Comparison of ENCODE assay signal across 10 cellular contexts in the genomic region with DNA sequence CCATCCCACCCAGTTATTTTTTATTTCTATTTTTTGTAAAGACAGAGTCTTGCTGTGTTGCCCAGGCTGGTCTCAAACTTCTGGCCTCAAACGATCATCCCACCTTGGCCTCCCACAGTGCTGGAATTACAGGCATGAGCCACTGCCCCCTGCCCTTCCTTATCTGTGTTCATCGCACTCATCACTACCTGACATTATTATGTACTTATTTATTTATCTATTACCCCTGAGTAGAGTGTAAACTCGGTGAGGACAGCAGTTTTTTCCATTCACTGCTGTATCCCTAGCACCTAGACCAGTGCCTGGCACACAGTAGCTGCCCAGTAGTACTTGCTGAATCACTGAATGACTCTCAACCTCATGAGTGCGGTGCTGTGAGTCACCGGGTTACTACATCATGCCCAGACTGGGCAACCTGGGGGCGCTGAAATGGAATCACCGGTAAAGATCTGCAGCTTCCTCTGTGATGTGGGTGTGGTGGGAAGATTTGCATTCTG.
A peak's percentile ranks its signal among the peaks of the same experiment; 100 is the strongest.
DNase-seq lines count a peak whose midpoint lies in the region; ATAC-seq, FAIRE-seq and TF ChIP-seq lines count a peak whose summit lies in the region.
"Had no signal": no experiment of that assay in that cellular context is flagged by ENCODE, and none has a peak within 500 bp of the region (broad histone marks: within the 10 kb centered on the region; RNA-seq: fewer than 3 reads in every experiment).

No MANE protein-coding gene starts in this region.

- no peak overlapping the region for H3K9ac ChIP-seq in kidney (ENCODE audit: low read length in 2 of 2)
- H3K9ac ChIP-seq: BLaER1 treated with 17β-estradiol and CSF1 and Interleukin-3, amounts not matched to agents 10 nM and 100 nM had no signal

- POLR2A ChIA-PET in activated CD4-positive, alpha-beta T cell treated with anti-CD3 and anti-CD28 coated beads for 36 hours (lab: Charles Lee), result no interaction called here

- no peaks in the 10 kb centered on the region for H3K4me1 Mint-ChIP-seq in activated CD4-positive, alpha-beta T cell treated with anti-CD3 and anti-CD28 coated beads for 36 hours
- H3K4me1 Mint-ChIP-seq in activated CD4-positive, alpha-beta T cell treated with anti-CD3 and anti-CD28 coated beads, Interleukin-2, amount 10 ng/mL, durations not matched to agents 24 days and 14 days, result no peaks in the 10 kb centered on the region

- H3K9me3 ChIP-seq in kidney (ENCODE audit: control insufficient read depth in 1 of 2, low read length in 2 of 2) (no peaks in the 10 kb centered on the region), transverse colon (no peaks in the 10 kb centered on the region)

- ATAC-seq in activated CD4-positive, alpha-beta T cell treated with anti-CD3 and anti-CD28 coated beads for 36 hours, result no peak
- ATAC-seq in GM21526 (IDR thresholded peaks at IDR 0.05; ENCODE audit: low FRiP score, unreplicated experiment), result no peak

- no peak for FAIRE-seq in kidney (lab: Jason Lieb, UNC)

- 49 to 70% methylated on average over 5 to 7 of the region's 7 CpGs for WGBS in transverse colon (ENCODE audit: low coverage in 1 of 2), 2 donors

- TF ChIP-seq EP300 in transverse colon (IDR thresholded peaks at IDR 0.05; ENCODE audit: low read depth), result no peak

- no peak overlapping the region for H3K4me3 ChIP-seq in kidney (ENCODE audit: low read length in 2 of 2)
- no peak overlapping the region for H3K4me3 ChIP-seq in transverse colon
- H3K4me3 ChIP-seq: BLaER1 treated with 17β-estradiol and CSF1 and Interleukin-3, amounts not matched to agents 10 nM and 100 nM had no signal

- H3K36me3 ChIP-seq in kidney (ENCODE audit: control insufficient read depth in 1 of 2, insufficient read depth in 2 of 2, low read length in 2 of 2), result no peaks in the 10 kb centered on the region
- no peaks in the 10 kb centered on the region for H3K36me3 ChIP-seq in transverse colon
- H3K36me3 ChIP-seq: BLaER1 treated with 17β-estradiol and CSF1 and Interleukin-3, amounts not matched to agents 10 nM and 100 nM had no signal

- H3K27me3 ChIP-seq in transverse colon, result no peaks in the 10 kb centered on the region
- H3K27me3 ChIP-seq: BLaER1 treated with 17β-estradiol and CSF1 and Interleukin-3, amounts not matched to agents 10 nM and 100 nM had no signal

- DNase-seq in activated CD4-positive, alpha-beta T cell treated with anti-CD3 and anti-CD28 coated beads for 36 hours, result peak; percentile 31
- DNase-seq in activated CD4-positive, alpha-beta T cell treated with anti-CD3 and anti-CD28 coated beads, Interleukin-2, amount 10 ng/mL, durations not matched to agents 24 days and 14 days, result no peak
- DNase-seq in amniotic stem cell (lab: John Stamatoyannopoulos, UW) (peak; percentile 69), kidney (peak; percentile 79), transverse colon (peak; percentile 81), HuH-7 (ENCODE audit: low spot score) (no peak)
- no peak for DNase-seq in activated CD8-positive, alpha-beta memory T cell treated with anti-CD3 and anti-CD28 coated beads for 24 hours
- DNase-seq: central memory CD4-positive, alpha-beta T cell had no signal

- H3K27ac Mint-ChIP-seq in activated CD4-positive, alpha-beta T cell treated with anti-CD3 and anti-CD28 coated beads for 36 hours, result no peak overlapping the region
- no peak overlapping the region for H3K27ac Mint-ChIP-seq in activated CD4-positive, alpha-beta T cell treated with anti-CD3 and anti-CD28 coated beads, Interleukin-2, amount 10 ng/mL, durations not matched to agents 24 days and 14 days

- TF ChIP-seq CTCF in kidney (IDR thresholded peaks at IDR 0.05; ENCODE audit: borderline replicate concordance, extremely low read depth, insufficient read depth), result no peak
- TF ChIP-seq CTCF in transverse colon (IDR thresholded peaks at IDR 0.05), result no peak

- H3K36me3 Mint-ChIP-seq in activated CD4-positive, alpha-beta T cell treated with anti-CD3 and anti-CD28 coated beads for 36 hours (ENCODE audit: low read depth), result no peaks in the 10 kb centered on the region
- no peaks in the 10 kb centered on the region for H3K36me3 Mint-ChIP-seq in activated CD4-positive, alpha-beta T cell treated with anti-CD3 and anti-CD28 coated beads, Interleukin-2, amount 10 ng/mL, durations not matched to agents 24 days and 14 days (ENCODE audit: low read depth)

- in situ Hi-C loops in transverse colon (cut with MboI; ENCODE audit: low pct_ligation_motif_present in 1 of 4, low pct_unique_long_range_greater_than_20kb in 1 of 4, low sequenced_read_pairs in 3 of 4), result no loop called here

- H3K27me3 Mint-ChIP-seq in activated CD4-positive, alpha-beta T cell treated with anti-CD3 and anti-CD28 coated beads for 36 hours, result no peaks in the 10 kb centered on the region
- H3K27me3 Mint-ChIP-seq in activated CD4-positive, alpha-beta T cell treated with anti-CD3 and anti-CD28 coated beads, Interleukin-2, amount 10 ng/mL, durations not matched to agents 24 days and 14 days, result no peaks in the 10 kb centered on the region

- H3K9me3 Mint-ChIP-seq in activated CD4-positive, alpha-beta T cell treated with anti-CD3 and anti-CD28 coated beads for 36 hours (ENCODE audit: low read depth), result no peaks in the 10 kb centered on the region
- H3K9me3 Mint-ChIP-seq in activated CD4-positive, alpha-beta T cell treated with anti-CD3 and anti-CD28 coated beads, Interleukin-2, amount 10 ng/mL, durations not matched to agents 24 days and 14 days, result no peaks in the 10 kb centered on the region

- H3K27ac ChIP-seq in kidney (ENCODE audit: low read depth in 2 of 2, low read length in 2 of 2) (peak overlapping the region; percentile 72 to 82), transverse colon (peak overlapping the region; percentile 69 to 81 (median 74))

- TF ChIP-seq POLR2A in transverse colon (IDR thresholded peaks at IDR 0.05), result no peak

- no peak overlapping the region for H3K4me3 Mint-ChIP-seq in activated CD4-positive, alpha-beta T cell treated with anti-CD3 and anti-CD28 coated beads for 36 hours
- no peak overlapping the region for H3K4me3 Mint-ChIP-seq in activated CD4-positive, alpha-beta T cell treated with anti-CD3 and anti-CD28 coated beads, Interleukin-2, amount 10 ng/mL, durations not matched to agents 24 days and 14 days

- CTCF ChIA-PET in activated CD4-positive, alpha-beta T cell treated with anti-CD3 and anti-CD28 coated beads for 36 hours (lab: Charles Lee), result no interaction called here

- H3K4me1 ChIP-seq in kidney (ENCODE audit: control insufficient read depth in 1 of 2, insufficient read depth in 1 of 2, low read depth in 1 of 2, low read length in 2 of 2) (peaks cover 20 to 44% of the 10 kb centered on the region in 2 donors), transverse colon (peaks cover 5 to 36% (median 22%) of the 10 kb centered on the region in 4 donors)

- intact Hi-C loops in activated CD4-positive, alpha-beta T cell treated with anti-CD3 and anti-CD28 coated beads for 36 hours (cut with DNase I, micrococcal nuclease), result no loop called here
- intact Hi-C loops in activated CD4-positive, alpha-beta T cell treated with anti-CD3 and anti-CD28 coated beads, Interleukin-2, amount 10 ng/mL, durations not matched to agents 24 days and 14 days (cut with micrococcal nuclease), result no loop called here
- intact Hi-C loops in kidney (cut with DNase I) (no loop called here), transverse colon (cut with DNase I; ENCODE audit: low total_unique reads) (no loop called here)

Comparison
In these comparisons a context has a peak if more than half of its experiments do, and no peak if none do; other contexts are left out.
1. DNase-seq: peak in activated CD4-positive, alpha-beta T cell treated with anti-CD3 and anti-CD28 coated beads for 36 hours (single experiment), amniotic stem cell (single experiment), kidney (single experiment) and transverse colon (single experiment); none in activated CD4-positive, alpha-beta T cell treated with anti-CD3 and anti-CD28 coated beads, Interleukin-2, amount 10 ng/mL, durations not matched to agents 24 days and 14 days (single experiment), activated CD8-positive, alpha-beta memory T cell treated with anti-CD3 and anti-CD28 coated beads for 24 hours (single experiment) and HuH-7 (single experiment).